20 cellular contexts compared by ENCODE assay signal in genomic region chr1:171258943-171259342, GRCh38. TPM values are rescaled to one million over a fixed set of nuclear protein-coding genes. Genes with fewer than 3 reads are reported as not detected.
"Had no signal": no experiment of that assay in that cellular context is flagged by ENCODE, and none has a peak within 500 bp of the region (broad histone marks: within the 10 kb centered on the region; RNA-seq: fewer than 3 reads in every experiment).

No MANE protein-coding gene starts in this region.

- H3K4me3 ChIP-seq: cardiac muscle cell, dorsolateral prefrontal cortex, lower lobe of right lung, sigmoid colon, stomach, thoracic aorta had no signal

- H3K27me3 ChIP-seq: cardiac muscle cell had no signal

- H3K4me1 Mint-ChIP-seq: activated CD4-positive, alpha-beta T cell treated with anti-CD3 and anti-CD28 coated beads, Interleukin-2, amount 10 ng/mL, durations not matched to agents 7 days and 5 days had no signal

- H3K9me3 Mint-ChIP-seq: activated CD4-positive, alpha-beta T cell treated with anti-CD3 and anti-CD28 coated beads, Interleukin-2, amount 10 ng/mL, durations not matched to agents 7 days and 5 days; activated T-cell treated with anti-CD3 and anti-CD28 coated beads, Interleukin-2, amount 50 U/mL, for 72 hours; mesothelial cell of epicardium; nephron progenitor cell had no signal

- H3K36me3 ChIP-seq: cardiac muscle cell, lower lobe of right lung, sigmoid colon, stomach, thoracic aorta had no signal

- H3K4me1 ChIP-seq: sigmoid colon had no signal

- H3K4me3 Mint-ChIP-seq: activated CD4-positive, alpha-beta T cell treated with anti-CD3 and anti-CD28 coated beads, Interleukin-2, amount 10 ng/mL, durations not matched to agents 7 days and 5 days; activated naive CD8-positive, alpha-beta T cell; activated T-cell treated with anti-CD3 and anti-CD28 coated beads, Interleukin-2, amount 50 U/mL, for 72 hours; mesothelial cell of epicardium; nephron progenitor cell had no signal

- H3K36me3 Mint-ChIP-seq: activated naive CD8-positive, alpha-beta T cell; mesothelial cell of epicardium had no signal

- H3K27ac Mint-ChIP-seq: activated CD4-positive, alpha-beta T cell treated with anti-CD3 and anti-CD28 coated beads, Interleukin-2, amount 10 ng/mL, durations not matched to agents 7 days and 5 days; activated naive CD8-positive, alpha-beta T cell; activated T-cell treated with anti-CD3 and anti-CD28 coated beads, Interleukin-2, amount 50 U/mL, for 72 hours; mesothelial cell of epicardium; nephron progenitor cell had no signal

- H3K27ac ChIP-seq: cardiac muscle cell, dorsolateral prefrontal cortex, lower lobe of right lung, sigmoid colon, stomach, thoracic aorta had no signal

- ATAC-seq: activated T-cell treated with anti-CD3 and anti-CD28 coated beads, Interleukin-2, amount 50 U/mL, for 72 hours; lower lobe of right lung had no signal

- H3K9me3 ChIP-seq: lower lobe of right lung, sigmoid colon, stomach, thoracic aorta had no signal

- DNase-seq: activated CD4-positive, alpha-beta T cell treated with anti-CD3 and anti-CD28 coated beads, Interleukin-2, amount 10 ng/mL, durations not matched to agents 7 days and 5 days; activated CD8-positive, alpha-beta memory T cell treated with anti-CD3 and anti-CD28 coated beads, Interleukin-2, amount 50 U/mL, for 48 hours; activated gamma-delta T cell treated with Interleukin-2 at 50 U/mL for 16 hours; activated T-cell treated with anti-CD3 and anti-CD28 coated beads, Interleukin-2, amount 50 U/mL, for 72 hours; aorta; dorsolateral prefrontal cortex; hypothalamus; kidney glomerular epithelial cell; lower lobe of right lung; nephron progenitor cell; sigmoid colon; stimulated activated CD4-positive, alpha-beta T cell treated with anti-CD3 and anti-CD28 coated beads, Interleukin-1b, Interleukin-23, amount 100 ng/mL, for 48 hours; stomach had no signal

RNA-seq across cellular contexts. Expression of gene FMO1, which starts 10.6 kb away (rescaled TPM):
- total RNA-seq: activated CD4-positive, alpha-beta T cell treated with anti-CD3 and anti-CD28 coated beads, Interleukin-2, amount 10 ng/mL, durations not matched to agents 7 days and 5 days; activated T-cell treated with anti-CD3 and anti-CD28 coated beads, Interleukin-2, amount 50 U/mL, for 72 hours; cardiac muscle cell; glomerular endothelial cell; mesothelial cell of epicardium; osteoblast; pulmonary artery endothelial cell; thoracic aorta had no signal
